In genomic region chr6:129863664-129864063, GRCh38 we compare ENCODE assay signal across 22 cellular contexts. TPM values are rescaled to one million over a fixed set of nuclear protein-coding genes. Genes with fewer than 3 reads are reported as not detected.
DNase-seq lines count a peak whose midpoint lies in the region; ATAC-seq and TF ChIP-seq lines count a peak whose summit lies in the region.
"Had no signal": no experiment of that assay in that cellular context is flagged by ENCODE, and none has a peak within 500 bp of the region (broad histone marks: within the 10 kb centered on the region; RNA-seq: fewer than 3 reads in every experiment).

No MANE protein-coding gene starts in this region.

- no peak overlapping the region for H3K4ac ChIP-seq in mesenchymal stem cell (ENCODE audit: low read depth in 1 of 2, low read length in 2 of 2)

- no peak for TF ChIP-seq EP300 in suprapubic skin (IDR thresholded peaks at IDR 0.05)

- no peak overlapping the region for H3K14ac ChIP-seq in mesenchymal stem cell (ENCODE audit: low read length in 2 of 2)

- H2AFZ ChIP-seq in PC-3 (ENCODE audit: low read length) (peak overlapping the region; percentile 72), mesenchymal stem cell (ENCODE audit: low read depth, low read length) (no peak overlapping the region)

- H3K23ac ChIP-seq in mesenchymal stem cell (ENCODE audit: low read length in 2 of 2), result no peak overlapping the region

- H3K27ac ChIP-seq in PC-3 (ENCODE audit: low read length), result peak overlapping the region; percentile 51
- no peak overlapping the region for H3K27ac ChIP-seq in mesenchymal stem cell (ENCODE audit: low read length, poor library complexity, severe bottlenecking)
- no peak overlapping the region for H3K27ac ChIP-seq in suprapubic skin
- H3K27ac ChIP-seq: BLaER1 treated with 17β-estradiol and CSF1 and Interleukin-3, amounts not matched to agents 10 nM and 100 nM; thoracic aorta had no signal

- H3K4me2 ChIP-seq in PC-3 (ENCODE audit: low read length), result peak overlapping the region; percentile 49; the same call in 1 of the 2 replicates
- no peak overlapping the region for H3K4me2 ChIP-seq in mesenchymal stem cell (ENCODE audit: low read length, poor library complexity, severe bottlenecking)
- H3K4me2 ChIP-seq: BLaER1 treated with 17β-estradiol and CSF1 and Interleukin-3, amounts not matched to agents 10 nM and 100 nM; smooth muscle cell had no signal

- no TSS peak for BruUV-seq in PC-3 (replicated peaks; lab: Mats Ljungman, UMichigan)

- H2AK5ac ChIP-seq in mesenchymal stem cell (ENCODE audit: low read length, severe bottlenecking), result no peak overlapping the region

- H3K4me1 ChIP-seq in PC-3 (ENCODE audit: insufficient read depth, low read length) (peaks cover 35% of the 10 kb centered on the region), mesenchymal stem cell (ENCODE audit: control insufficient read depth, insufficient read depth, low read depth, low read length) (peaks cover 4% of the 10 kb centered on the region), suprapubic skin (peaks cover 3% of the 10 kb centered on the region)
- H3K4me1 ChIP-seq: BLaER1 treated with 17β-estradiol and CSF1 and Interleukin-3, amounts not matched to agents 10 nM and 100 nM had no signal

- no peak overlapping the region for H2BK120ac ChIP-seq in mesenchymal stem cell (ENCODE audit: low read depth, low read length)

- H3K9me2 ChIP-seq in PC-3 (replicated peaks; ENCODE audit: low read length), result no peaks in the 10 kb centered on the region

- TF ChIP-seq CTCF in PC-3 (conservative IDR thresholded peaks at IDR 0.05; ENCODE audit: low read depth, low read length), result no peak
- no peak for TF ChIP-seq CTCF in epithelial cell of esophagus (IDR thresholded peaks at IDR 0.05; ENCODE audit: insufficient read depth, low read depth, low read length, missing control alignments)
- no peak for TF ChIP-seq CTCF in suprapubic skin (IDR thresholded peaks at IDR 0.05)

- H3K9ac ChIP-seq in PC-3 (ENCODE audit: low read length), result peak overlapping the region; percentile 58
- no peak overlapping the region for H3K9ac ChIP-seq in mesenchymal stem cell (ENCODE audit: low read length)
- H3K9ac ChIP-seq: BLaER1 treated with 17β-estradiol and CSF1 and Interleukin-3, amounts not matched to agents 10 nM and 100 nM had no signal

- no peaks in the 10 kb centered on the region for H3K27me3 ChIP-seq in PC-3 (ENCODE audit: low read length)
- no peaks in the 10 kb centered on the region for H3K27me3 ChIP-seq in mesenchymal stem cell (ENCODE audit: control insufficient read depth in 1 of 2, insufficient read depth in 1 of 2, low read length in 2 of 2)
- H3K27me3 ChIP-seq in suprapubic skin, result no peaks in the 10 kb centered on the region
- H3K27me3 ChIP-seq: BLaER1 treated with 17β-estradiol and CSF1 and Interleukin-3, amounts not matched to agents 10 nM and 100 nM had no signal

- WGBS in mesenchymal stem cell, result 80% methylated on average over 6 of the region's 6 CpGs
- 94% methylated on average over 6 of the region's 6 CpGs for WGBS in suprapubic skin

- H3K9me3 ChIP-seq in PC-3 (ENCODE audit: low read length) (no peaks in the 10 kb centered on the region), mesenchymal stem cell (ENCODE audit: control insufficient read depth, low read length) (no peaks in the 10 kb centered on the region), suprapubic skin (no peaks in the 10 kb centered on the region)
- H3K9me3 ChIP-seq: thoracic aorta had no signal

- no peaks in the 10 kb centered on the region for H3F3A ChIP-seq in PC-3 (ENCODE audit: low read length, unreplicated experiment)

- no peaks in the 10 kb centered on the region for H3K79me1 ChIP-seq in mesenchymal stem cell (replicated peaks; ENCODE audit: low read length, poor library complexity, severe bottlenecking)

- no peak overlapping the region for H2BK5ac ChIP-seq in mesenchymal stem cell (ENCODE audit: low read depth, low read length, poor library complexity, severe bottlenecking)

- DNase-seq in GM04504 (ENCODE audit: low read depth) (peak; percentile 27), PC-3 (peak; percentile 85), epithelial cell of esophagus (ENCODE audit: low read depth) (peak; percentile 87), mesenchymal stem cell (peak; percentile 30), putamen (ENCODE audit: low spot score) (no peak), suprapubic skin (ENCODE audit: low spot score in 2 of 2) (no peak)
- DNase-seq in activated naive CD4-positive, alpha-beta T cell treated with Interleukin-2 at 50 U/mL for 16 hours, result no peak
- DNase-seq: activated CD4-positive, alpha-beta T cell treated with anti-CD3 and anti-CD28 coated beads, Interleukin-2, amount 10 ng/mL, durations not matched to agents 24 days and 14 days; activated gamma-delta T cell treated with Interleukin-2 at 50 U/mL for 16 hours; cortex of kidney; DMS 273 treated with DMSO at 0.1 percent for 48 hours; head of caudate nucleus; natural killer cell; NCI-H1048; NCI-H2081 treated with DMSO at 0.1 percent for 48 hours; NCI-H524 treated with DMSO at 0.1 percent for 48 hours had no signal

- no peak for TF ChIP-seq POLR2A in suprapubic skin (IDR thresholded peaks at IDR 0.05)

- no peaks in the 10 kb centered on the region for H3K79me2 ChIP-seq in PC-3 (ENCODE audit: low read length)

- H2BK15ac ChIP-seq in mesenchymal stem cell (ENCODE audit: low read depth, poor library complexity, severe bottlenecking), result no peak overlapping the region

- no peak overlapping the region for H4K8ac ChIP-seq in mesenchymal stem cell (ENCODE audit: low read length)

- ATAC-seq in PC-3, result peak; percentile 98
- no peak for ATAC-seq in GM19463 (IDR thresholded peaks at IDR 0.05; ENCODE audit: unreplicated experiment)
- ATAC-seq: natural killer cell had no signal

- no peak overlapping the region for H3K18ac ChIP-seq in mesenchymal stem cell (ENCODE audit: low read depth in 1 of 2, low read length in 2 of 2)

- H4K91ac ChIP-seq in mesenchymal stem cell (ENCODE audit: low read length), result no peak overlapping the region

- CTCF ChIA-PET in PC-3 (lab: Charles Lee), result no interaction called here

- intact Hi-C loops in PC-3 (cut with micrococcal nuclease), result loop anchor here (10.0 kb wide), 1 partner anchor 369 kb away; no protein-coding TSS in a partner anchor

- no peak overlapping the region for H2BK12ac ChIP-seq in mesenchymal stem cell (ENCODE audit: low read length in 2 of 2)

- no peaks in the 10 kb centered on the region for H3K36me3 ChIP-seq in PC-3 (ENCODE audit: low read depth, low read length)
- H3K36me3 ChIP-seq in mesenchymal stem cell (ENCODE audit: control insufficient read depth in 1 of 2, insufficient read depth in 2 of 2, low read depth in 1 of 2, low read length in 2 of 2), result no peaks in the 10 kb centered on the region
- no peaks in the 10 kb centered on the region for H3K36me3 ChIP-seq in suprapubic skin
- H3K36me3 ChIP-seq: BLaER1 treated with 17β-estradiol and CSF1 and Interleukin-3, amounts not matched to agents 10 nM and 100 nM; thoracic aorta had no signal

- H3K4me3 ChIP-seq in PC-3 (ENCODE audit: low read length) (no peak overlapping the region), epithelial cell of esophagus (ENCODE audit: low read length) (no peak overlapping the region), mesenchymal stem cell (ENCODE audit: insufficient read depth in 1 of 2, low read depth in 1 of 2, low read length in 2 of 2) (no peak overlapping the region), suprapubic skin (no peak overlapping the region)
- H3K4me3 ChIP-seq: BLaER1 treated with 17β-estradiol and CSF1 and Interleukin-3, amounts not matched to agents 10 nM and 100 nM; smooth muscle cell; thoracic aorta had no signal

- POLR2A ChIA-PET in PC-3 (lab: Charles Lee; ENCODE audit: unreplicated experiment), result no interaction called here

- H4K20me1 ChIP-seq in PC-3 (ENCODE audit: low read length), result no peaks in the 10 kb centered on the region
- H4K20me1 ChIP-seq: BLaER1 treated with 17β-estradiol and CSF1 and Interleukin-3, amounts not matched to agents 10 nM and 100 nM had no signal

RNA-seq across cellular contexts. Expression of gene TMEM244, which starts 2.5 kb away (rescaled TPM):
- total RNA-seq in PC-3 (2014; rRNA removed), result not detected in 2 replicates
- polyA plus RNA-seq in mesenchymal stem cell (2013, experiment 1 of 2), result not detected
- polyA plus RNA-seq in mesenchymal stem cell (2013, experiment 2 of 2), result not detected
- total RNA-seq in suprapubic skin, result not detected
- total RNA-seq: activated CD4-positive, alpha-beta T cell treated with anti-CD3 and anti-CD28 coated beads, Interleukin-2, amount 10 ng/mL, durations not matched to agents 24 days and 14 days; endothelial cell of umbilical vein; natural killer cell; OCI-LY7; smooth muscle cell; thoracic aorta had no signal
- polyA plus RNA-seq: endothelial cell of umbilical vein, smooth muscle cell had no signal

Comparison
In these comparisons a context has a peak if more than half of its experiments do, and no peak if none do; other contexts are left out.
1. DNase-seq: peak in GM04504 (single experiment), PC-3 (single experiment), epithelial cell of esophagus (single experiment) and mesenchymal stem cell (single experiment); none in putamen (single experiment), suprapubic skin (0 of 2) and activated naive CD4-positive, alpha-beta T cell treated with Interleukin-2 at 50 U/mL for 16 hours (single experiment).